In the genomic region with DNA sequence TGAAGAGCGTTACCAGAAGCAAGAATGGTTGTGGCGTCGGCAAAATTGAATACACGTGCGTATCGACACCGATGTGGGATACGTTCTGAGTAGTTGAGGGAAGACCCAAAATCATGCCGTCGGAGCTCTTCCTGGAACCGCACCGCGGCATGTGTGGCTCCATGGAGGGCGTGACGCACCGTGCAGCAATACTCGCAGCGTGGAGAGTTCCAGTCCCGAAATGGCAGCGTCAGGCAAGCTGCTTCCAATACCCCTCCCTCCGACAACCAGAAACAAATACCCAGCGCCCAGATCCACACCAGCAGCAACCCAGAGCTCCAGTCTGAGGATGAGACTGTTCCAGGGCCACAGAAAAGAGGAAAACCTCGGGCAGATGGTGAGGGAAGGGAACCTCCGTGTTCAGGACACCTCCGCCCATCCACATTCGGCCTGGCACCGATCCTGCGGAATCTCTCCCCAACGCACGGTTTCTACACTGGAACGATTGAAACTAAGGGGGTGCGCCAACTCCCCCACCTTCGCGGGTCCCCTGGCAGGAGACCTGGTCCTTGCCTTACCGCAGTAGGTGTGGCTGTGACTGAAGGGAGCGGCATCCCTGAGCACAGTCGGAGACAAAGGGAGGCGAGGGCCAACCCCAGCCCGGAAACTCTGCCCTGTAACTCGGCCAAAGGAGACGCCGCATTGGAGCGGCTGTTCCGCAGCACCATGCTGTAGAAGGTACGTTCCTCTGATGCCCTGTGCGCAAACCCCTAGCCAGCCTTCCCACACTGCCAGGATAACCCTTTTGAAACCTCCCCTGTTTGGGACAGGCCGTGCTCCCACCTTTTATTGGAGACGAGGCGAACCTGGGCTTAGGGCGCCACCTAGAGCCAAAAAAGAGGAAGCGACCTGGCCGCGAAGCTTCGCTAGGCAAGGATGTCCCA, we compare ENCODE assay signal across 8 cellular contexts. TPM values are rescaled to one million over a fixed set of nuclear protein-coding genes. Genes with fewer than 3 reads are reported as not detected.
DNase-seq lines count a peak whose midpoint lies in the region; ATAC-seq, FAIRE-seq and TF ChIP-seq lines count a peak whose summit lies in the region.

No MANE protein-coding gene starts in this region.

- H4K20me1 ChIP-seq in K562 (replicated peaks; ENCODE audit: control insufficient read depth, insufficient read depth, low read length), result no peaks in the 10 kb centered on the region; the same call in 1 of the 2 replicates

- TF ChIP-seq POLR2A in K562 (conservative IDR thresholded peaks at IDR 0.05) (no peak), gastrocnemius medialis (IDR thresholded peaks at IDR 0.05) (no peak)

- H3K27ac ChIP-seq in K562 (ENCODE audit: extremely low read depth, low read depth, low read length) (no peak overlapping the region), iPS-18a (ENCODE audit: low read length) (no peak overlapping the region), gastrocnemius medialis (no peak overlapping the region)

- H3K4me3 ChIP-seq in K562 (no peak overlapping the region), iPS-18a (ENCODE audit: low read length) (peak overlapping the region; percentile 39), gastrocnemius medialis (peak overlapping the region; percentile 28 to 45 (median 35))

- intact Hi-C loops in K562 (cut with micrococcal nuclease) (loop anchor here (1.0 to 5.0 kb wide), 4 partner anchors 181 to 570 kb away; no protein-coding TSS in a partner anchor), gastrocnemius medialis (cut with DNase I; ENCODE audit: low total_unique reads) (no loop called here)

- H3K79me2 ChIP-seq in K562 (ENCODE audit: control insufficient read depth, insufficient read depth, low read length), result no peaks in the 10 kb centered on the region

- CTCF ChIA-PET in K562 (lab: Yijun Ruan, JAX; ENCODE audit: low intra/inter-chr PET ratio), result interaction anchor here (0.7 to 4.2 kb wide), 8 partner anchors 47 to 1061 kb away, joined by 3 to 29 read pairs (median 4); no protein-coding TSS in a partner anchor

- TF ChIP-seq RAD21 in K562 (CRISPR knock-in tag; conservative IDR thresholded peaks at IDR 0.05 in 1 of 2, IDR thresholded peaks at IDR 0.05 in 1 of 2), result peak; percentile 92 to 94

- H3K27me3 ChIP-seq in K562 (ENCODE audit: control insufficient read depth in 2 of 2, insufficient read depth in 2 of 2, low read length in 2 of 2), result peaks cover 2 to 25% of the 10 kb centered on the region in 2 experiments; a peak in 4 of 5 replicates
- peaks cover 16% of the 10 kb centered on the region for H3K27me3 ChIP-seq in iPS-18a (ENCODE audit: control insufficient read depth, insufficient read depth, low read length)
- no peaks in the 10 kb centered on the region for H3K27me3 ChIP-seq in gastrocnemius medialis

- no peaks in the 10 kb centered on the region for H3K9me3 Mint-ChIP-seq in HFFc6

- peak overlapping the region in 1 of 2 experiments; percentile 43; a peak in 1 of 4 replicates for H3K9ac ChIP-seq in K562 (ENCODE audit: insufficient read depth in 1 of 2, low read depth in 2 of 2, low read length in 2 of 2)
- H3K9ac ChIP-seq in iPS-18a (ENCODE audit: low read length), result peak overlapping the region; percentile 48

- POLR2A ChIA-PET in K562 (lab: Yijun Ruan, JAX), result interaction anchor here (0.6 to 1.3 kb wide), 5 partner anchors 11 to 253 kb away, joined by 3 to 4 read pairs (median 3); no protein-coding TSS in a partner anchor

- H3K4me1 Mint-ChIP-seq in HFFc6 (ENCODE audit: low read depth), result peaks cover 32% of the 10 kb centered on the region

- peak overlapping the region; percentile 24; the same call in 1 of the 2 replicates for H3K27ac Mint-ChIP-seq in HFFc6

- no peak overlapping the region; the same call in 1 of the 2 replicates for H3K4me2 ChIP-seq in K562 (ENCODE audit: insufficient read depth, low read length)

- peak; percentile 90 for TF ChIP-seq CTCF in HFFc6 (IDR thresholded peaks at IDR 0.05)
- TF ChIP-seq CTCF in K562 (IDR thresholded peaks at IDR 0.05 in 2 of 3, conservative IDR thresholded peaks at IDR 0.05 in 1 of 3; ENCODE audit: insufficient read depth in 2 of 3, low read depth in 1 of 3, low read length in 3 of 3), result peak; percentile 87 to 93 (median 88)
- peak; percentile 34 to 66 (median 47) for TF ChIP-seq CTCF in gastrocnemius medialis (IDR thresholded peaks at IDR 0.05 in 4 of 5, conservative IDR thresholded peaks at IDR 0.05 in 1 of 5)

- FAIRE-seq in K562 (lab: Jason Lieb, UNC), result peak; percentile 89

- no peaks in the 10 kb centered on the region; the same call in 1 of the 2 replicates for H3K27me3 Mint-ChIP-seq in HFFc6 (ENCODE audit: insufficient read depth)

- no peak overlapping the region for H2AFZ ChIP-seq in K562 (ENCODE audit: low read depth, low read length)

- in situ Hi-C loops in K562 (cut with MboI), result loop anchor here (5.0 to 10.0 kb wide), 2 partner anchors 203 to 570 kb away; no protein-coding TSS in a partner anchor
- in situ Hi-C loops in gastrocnemius medialis (cut with MboI; ENCODE audit: low sequenced_read_pairs in 4 of 4), result loop anchor here in 3 of 4 donors (25.0 kb wide), 1 partner anchor 480 kb away; no protein-coding TSS in a partner anchor

- no peak for TF ChIP-seq EP300 in K562 (IDR thresholded peaks at IDR 0.05; ENCODE audit: low read length)

- BruUV-seq in K562 (replicated peaks; lab: Mats Ljungman, UMichigan), result no TSS peak

- H3K9me1 ChIP-seq in K562 (ENCODE audit: control insufficient read depth, insufficient read depth, low read length), result no peaks in the 10 kb centered on the region

- DNase-seq in DMS 273 (lab: John Stamatoyannopoulos, UW; ENCODE audit: unreplicated experiment) (peak; percentile 74), HFFc6 (peak; percentile 43), SKM-1 treated with dmso at 0.1 percent for 144 hours (lab: John Stamatoyannopoulos, UW; ENCODE audit: unreplicated experiment) (peak; percentile 53), K562 (ENCODE audit: extremely low read depth in 1 of 4, low spot score in 3 of 4) (peak; percentile 70 to 78 (median 74)), gastrocnemius medialis (peak in 1 of 2 donors; percentile 30)

- ATAC-seq in K562 (peak; percentile 84), gastrocnemius medialis (no peak), HG03342 (IDR thresholded peaks at IDR 0.05; ENCODE audit: unreplicated experiment) (no peak), GM21737 (IDR thresholded peaks at IDR 0.05; ENCODE audit: unreplicated experiment) (no peak)

- H3K36me3 Mint-ChIP-seq in HFFc6 (ENCODE audit: low read depth), result no peaks in the 10 kb centered on the region

- H3K36me3 ChIP-seq in K562 (ENCODE audit: control insufficient read depth, insufficient read depth, low read length) (no peaks in the 10 kb centered on the region), iPS-18a (ENCODE audit: control insufficient read depth, low read depth, low read length) (no peaks in the 10 kb centered on the region), gastrocnemius medialis (no peaks in the 10 kb centered on the region)

- H3K9me3 ChIP-seq in K562 (replicated peaks; ENCODE audit: control insufficient read depth, insufficient read depth, low read depth, low read length), result no peaks in the 10 kb centered on the region
- H3K9me3 ChIP-seq in iPS-18a (ENCODE audit: control insufficient read depth, low read depth, low read length), result no peaks in the 10 kb centered on the region
- no peaks in the 10 kb centered on the region for H3K9me3 ChIP-seq in gastrocnemius medialis

- peak overlapping the region; percentile 85 for H3K4me3 Mint-ChIP-seq in HFFc6

- WGBS in K562 (ENCODE audit: insufficient coverage, low coverage, missing lambda C conversion rate), result 19% methylated on average over 48 of the region's 54 CpGs

- H3K4me1 ChIP-seq in K562 (replicated peaks in 1 of 2; ENCODE audit: control insufficient read depth in 2 of 2, insufficient read depth in 2 of 2, low read length in 2 of 2), result peaks cover 0 to 6% of the 10 kb centered on the region in 2 experiments; a peak in 2 of 5 replicates
- no peaks in the 10 kb centered on the region for H3K4me1 ChIP-seq in iPS-18a (ENCODE audit: control insufficient read depth, low read depth, low read length)
- no peaks in the 10 kb centered on the region for H3K4me1 ChIP-seq in gastrocnemius medialis

TF ChIP-seq in K562, 482 proteins besides CTCF, POLR2A, EP300 and RAD21 (continues in another document):
- TF ChIP-seq, protein P1, sequence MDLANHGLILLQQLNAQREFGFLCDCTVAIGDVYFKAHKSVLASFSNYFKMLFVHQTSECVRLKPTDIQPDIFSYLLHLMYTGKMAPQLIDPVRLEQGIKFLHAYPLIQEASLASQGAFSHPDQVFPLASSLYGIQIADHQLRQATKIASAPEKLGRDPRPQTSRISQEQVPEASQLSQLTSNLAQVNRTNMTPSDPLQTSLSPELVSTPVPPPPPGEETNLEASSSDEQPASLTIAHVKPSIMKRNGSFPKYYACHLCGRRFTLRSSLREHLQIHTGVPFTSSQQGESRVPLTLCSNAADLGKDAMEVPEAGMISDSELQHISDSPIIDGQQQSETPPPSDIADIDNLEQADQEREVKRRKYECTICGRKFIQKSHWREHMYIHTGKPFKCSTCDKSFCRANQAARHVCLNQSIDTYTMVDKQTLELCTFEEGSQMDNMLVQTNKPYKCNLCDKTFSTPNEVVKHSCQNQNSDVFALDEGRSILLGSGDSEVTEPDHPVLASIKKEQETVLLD (IDR thresholded peaks at IDR 0.05), result no peak
- TF ChIP-seq ARID2 (IDR thresholded peaks at IDR 0.05) (peak; percentile 48; the same call in 1 of the 2 replicates), CTBP1 (IDR thresholded peaks at IDR 0.05; ENCODE audit: borderline replicate concordance) (peak; percentile 19; the same call in 1 of the 2 replicates), DNMT1 (IDR thresholded peaks at IDR 0.05) (no peak), SMC3 (conservative IDR thresholded peaks at IDR 0.05; ENCODE audit: insufficient read depth, low read depth, low read length) (peak; percentile 95)

RNA-seq across cellular contexts. Expression of gene DBX1, which starts 28.3 kb away (rescaled TPM):
- not detected for total RNA-seq in HFFc6 (2021; fragmentation: NEBNext Ultra II Directional; extraction: Animal tissue kit (Norgen Biotek cat#: 25700))
- not detected in 2 replicates for total RNA-seq in K562 (2011; cell fraction: chromatin; rRNA removed; ENCODE audit: low replicate concordance)
- total RNA-seq in K562 (2011; cell fraction: nucleolus; rRNA removed), result not detected in 2 replicates
- not detected in 2 replicates for total RNA-seq in K562 (2011; cell fraction: nucleoplasm; rRNA removed)
- total RNA-seq in K562 (2014; rRNA removed) (not detected in 2 replicates), K562 (2014; rRNA removed; fragmentation: Illumina TruSeq; extraction: Trizol) (not detected in 2 replicates), K562 (2015; rRNA removed; fragmentation: Illumina TruSeq; extraction: Trizol) (not detected in 2 replicates), K562 (2021) (not detected in 2 replicates), gastrocnemius medialis (not detected)
- polyA plus RNA-seq in K562 (2011; rRNA removed) (not detected in 2 replicates), K562 (2014; fragmentation: Illumina TruSeq; extraction: Trizol) (not detected in 2 replicates), K562 (2014; fragmentation: Nextera tagmentation; extraction: Ambion mirVana) (not detected), K562 (2014; rRNA removed) (not detected in 2 replicates)
- polyA plus RNA-seq in K562 (2011; cell fraction: cytosol; rRNA removed), result not detected in 2 replicates
- polyA plus RNA-seq in K562 (2011; cell fraction: nucleus; rRNA removed), result not detected in 2 replicates
- not detected in 2 replicates for polyA plus RNA-seq in K562 (2012)
- not detected in 2 replicates for polyA minus RNA-seq in K562 (2011; rRNA and poly(A)+ RNA removed)
- polyA minus RNA-seq in K562 (2011; cell fraction: cytosol; rRNA and poly(A)+ RNA removed), result not detected in 2 replicates
- not detected in 2 replicates for polyA minus RNA-seq in K562 (2011; cell fraction: nucleus; rRNA and poly(A)+ RNA removed)
